Comparison of ENCODE assay signal across 8 cellular contexts in genomic region chr12:12505544-12506501, GRCh38. TPM values are rescaled to one million over a fixed set of nuclear protein-coding genes. Genes with fewer than 3 reads are reported as not detected.
A peak's percentile ranks its signal among the peaks of the same experiment; 100 is the strongest.
DNase-seq lines count a peak whose midpoint lies in the region; ATAC-seq, FAIRE-seq and TF ChIP-seq lines count a peak whose summit lies in the region.

No MANE protein-coding gene starts in this region.

- no peak for TF ChIP-seq CTCF in GM10266 (IDR thresholded peaks at IDR 0.05; ENCODE audit: control insufficient read depth, insufficient read depth, low read depth, missing control alignments)
- no peak for TF ChIP-seq CTCF in D721Med (IDR thresholded peaks at IDR 0.05; ENCODE audit: insufficient read depth, missing control alignments)

- no peak overlapping the region for H2BK120ac ChIP-seq in mesendoderm (ENCODE audit: low read depth, low read length)

- no peak overlapping the region for H3K23ac ChIP-seq in mesendoderm (ENCODE audit: low read length)

- no CpG with 5 or more reads among the region's 11 CpGs for WGBS in mesendoderm (ENCODE audit: extremely low coverage, insufficient coverage, low lambda C conversion rate)

- no peaks in the 10 kb centered on the region for H3K27me3 ChIP-seq in mesendoderm (ENCODE audit: insufficient read depth, low read length, poor library complexity)

- no peak overlapping the region for H4K8ac ChIP-seq in mesendoderm (ENCODE audit: low read depth, low read length)

- peaks cover 2% of the 10 kb centered on the region for H3K79me2 ChIP-seq in mesendoderm (ENCODE audit: control insufficient read depth, insufficient read depth, low read length)

- FAIRE-seq in HTR-8/SVneo (lab: Jason Lieb, UNC) (no peak), D721Med (lab: Jason Lieb, UNC) (no peak)

- in situ Hi-C loops in KBM-7 (cut with MboI; ENCODE audit: low pct_unique_long_range_greater_than_20kb, low sequenced_read_pairs) = no loop called here

- H3K4me1 ChIP-seq in mesendoderm (ENCODE audit: control insufficient read depth, low read depth, low read length) = peaks cover 7% of the 10 kb centered on the region

- H3K4ac ChIP-seq in mesendoderm (ENCODE audit: low read depth, low read length) = peak overlapping the region; percentile 60

- H4K5ac ChIP-seq in mesendoderm (ENCODE audit: low read length) = no peak overlapping the region

- peaks cover 2% of the 10 kb centered on the region for H3K79me1 ChIP-seq in mesendoderm (ENCODE audit: low read length)

- DNase-seq in GM10266 (ENCODE audit: extremely low spot score) (peak; percentile 71), KBM-7 (peak; percentile 25), dedifferentiated amniotic fluid mesenchymal stem cell (ENCODE audit: extremely low spot score) (peak; percentile 72), mesendoderm (peak; percentile 75), HTR-8/SVneo (ENCODE audit: insufficient read length, low spot score) (no peak), T1000 (lab: John Stamatoyannopoulos, UW) (no peak), D721Med (ENCODE audit: insufficient read length, low spot score) (no peak)

- no peaks in the 10 kb centered on the region for H3K36me3 ChIP-seq in mesendoderm (ENCODE audit: control insufficient read depth, insufficient read depth, low read length)

- no peak overlapping the region for H3K9ac ChIP-seq in mesendoderm (ENCODE audit: low read length)

- peak; percentile 88 for ATAC-seq in GM21423 (IDR thresholded peaks at IDR 0.05; ENCODE audit: unreplicated experiment)

- H2BK5ac ChIP-seq in mesendoderm (ENCODE audit: low read length) = no peak overlapping the region

- no peak overlapping the region for H3K18ac ChIP-seq in mesendoderm (ENCODE audit: low read length)

- H3K4me3 ChIP-seq in mesendoderm (ENCODE audit: low read length) = no peak overlapping the region

- no peak overlapping the region for H2BK15ac ChIP-seq in mesendoderm (replicated peaks; ENCODE audit: low read depth)

- H3K27ac ChIP-seq in mesendoderm (ENCODE audit: low read depth, low read length) = peak overlapping the region; percentile 13

- H3K4me2 ChIP-seq in mesendoderm (ENCODE audit: low read length) = no peak overlapping the region

- H2AK5ac ChIP-seq in mesendoderm (ENCODE audit: low read length) = no peak overlapping the region

- H3K56ac ChIP-seq in mesendoderm (ENCODE audit: low read length) = no peak overlapping the region

RNA-seq across cellular contexts. Expression of gene DUSP16, which starts 56.8 kb away (rescaled TPM):
- 17.9 TPM for polyA plus RNA-seq in mesendoderm (2013, experiment 1 of 2)
- 18.7 TPM for polyA plus RNA-seq in mesendoderm (2013, experiment 2 of 2)

Comparison
In these comparisons a context has a peak if more than half of its experiments do, and no peak if none do; other contexts are left out.
1. DNase-seq: peak in GM10266 (single experiment), KBM-7 (single experiment), dedifferentiated amniotic fluid mesenchymal stem cell (single experiment) and mesendoderm (single experiment); none in HTR-8/SVneo (single experiment), T1000 (single experiment) and D721Med (single experiment).